ENCODE assay signal across 8 cellular contexts in the genomic region with DNA sequence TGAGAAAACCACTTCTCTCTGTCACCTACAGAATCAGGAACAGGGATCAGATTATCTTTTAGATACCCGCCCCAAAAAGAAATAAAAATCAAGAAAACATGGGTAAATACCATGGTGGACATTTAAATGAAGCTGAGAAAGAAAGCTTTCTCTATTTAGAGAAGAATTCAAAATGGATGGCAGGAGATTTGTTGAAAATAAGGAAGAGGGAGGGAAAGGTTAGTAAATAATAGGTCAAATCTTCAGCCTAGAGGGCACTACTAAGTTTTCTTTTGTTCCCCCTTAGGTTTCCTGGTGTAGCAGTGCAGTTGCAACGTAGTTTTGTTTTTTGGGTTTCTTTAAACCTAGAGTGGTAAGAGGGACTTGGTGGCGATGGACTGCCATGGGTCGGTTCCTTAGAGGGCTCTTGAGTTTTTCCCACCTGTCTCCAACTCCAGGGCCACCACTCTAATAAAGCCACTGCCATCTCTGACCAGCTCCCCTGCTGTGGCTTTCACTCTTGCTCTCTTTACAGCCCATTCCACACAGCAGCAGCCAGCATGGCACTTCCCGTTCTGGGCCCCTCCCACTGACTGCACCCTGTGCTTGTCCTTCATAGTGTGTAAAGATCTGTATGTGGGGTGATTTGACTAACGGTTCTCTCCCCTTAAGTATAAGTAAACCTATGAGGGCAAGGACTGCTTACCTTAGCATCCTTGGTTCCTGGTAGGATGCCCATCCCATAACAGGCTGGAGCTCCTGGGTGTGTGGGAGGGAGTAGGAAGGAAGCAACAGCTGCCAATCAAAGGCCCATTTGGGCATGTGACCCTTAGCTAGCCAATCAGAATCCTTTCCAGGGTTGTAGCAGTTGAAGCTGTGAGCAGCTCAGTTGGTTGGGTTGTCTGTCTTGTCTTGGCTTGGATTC.
A peak's percentile ranks its signal among the peaks of the same experiment; 100 is the strongest.
DNase-seq lines count a peak whose midpoint lies in the region; ATAC-seq and TF ChIP-seq lines count a peak whose summit lies in the region.

No MANE protein-coding gene starts in this region.

- H3K36me3 ChIP-seq in SK-N-SH (replicated peaks in 1 of 2; ENCODE audit: control insufficient read depth in 1 of 2, insufficient read depth in 2 of 2, low read length in 1 of 2), result no peaks in the 10 kb centered on the region
- H3K36me3 ChIP-seq in MG63, result no peaks in the 10 kb centered on the region
- no peaks in the 10 kb centered on the region for H3K36me3 ChIP-seq in left lung

- H3K79me2 ChIP-seq in SK-N-SH (ENCODE audit: insufficient read depth), result no peaks in the 10 kb centered on the region

- H3F3A ChIP-seq in SK-N-SH (replicated peaks; ENCODE audit: insufficient read depth), result no peaks in the 10 kb centered on the region

- H3K9me3 ChIP-seq in SK-N-SH (no peaks in the 10 kb centered on the region), MG63 (no peaks in the 10 kb centered on the region), left lung (no peaks in the 10 kb centered on the region)

- no peak; the same call in 2 of the 3 replicates for ATAC-seq in SK-N-SH treated with all-trans-retinoic acid at 6 μM for 48 hours
- ATAC-seq in HG02588 (IDR thresholded peaks at IDR 0.05; ENCODE audit: unreplicated experiment), result peak; percentile 80
- peak; percentile 83 for ATAC-seq in left lung

- H3K27ac ChIP-seq in SK-N-SH (ENCODE audit: low read depth in 2 of 2, low read length in 1 of 2) (no peak overlapping the region), left lung (peak overlapping the region; percentile 23 to 84)

- no peak for DNase-seq in SK-N-SH
- DNase-seq in MG63, result peak; percentile 11
- DNase-seq in activated T-cell treated with anti-CD3 and anti-CD28 coated beads for 48 hours (ENCODE audit: low read depth), result peak; percentile 18
- DNase-seq in left lung, result peak; percentile 76 to 88
- no peak for DNase-seq in NCI-H2196 treated with DMSO at 0.1 percent for 48 hours (lab: John Stamatoyannopoulos, UW; ENCODE audit: unreplicated experiment)
- no peak for DNase-seq in dermis blood vessel endothelial cell

- POLR2A ChIA-PET in SK-N-SH (lab: Yijun Ruan, JAX), result no interaction called here

- H3K27me3 ChIP-seq in SK-N-SH (ENCODE audit: insufficient read depth) (peaks cover 4% of the 10 kb centered on the region; the same call in 1 of the 2 replicates), MG63 (no peaks in the 10 kb centered on the region; the same call in 1 of the 2 replicates), left lung (no peaks in the 10 kb centered on the region)

- H3K9ac ChIP-seq in SK-N-SH, result no peak overlapping the region

- H3K4me2 ChIP-seq in SK-N-SH, result 0 out of 2 replicates have a peak overlapping the region, but pooled peaks have one; percentile 15

- no peak overlapping the region for H2AFZ ChIP-seq in SK-N-SH (ENCODE audit: low read depth)

- 27% methylated on average over 6 of the region's 6 CpGs for WGBS in SK-N-SH (ENCODE audit: low lambda C conversion rate)

- TF ChIP-seq CTCF in SK-N-SH (IDR thresholded peaks at IDR 0.05), result no peak
- no peak for TF ChIP-seq CTCF in left lung (IDR thresholded peaks at IDR 0.05)

- H3K4me1 ChIP-seq in SK-N-SH (ENCODE audit: control insufficient read depth in 1 of 2, insufficient read depth in 2 of 2, low read depth in 1 of 2, low read length in 1 of 2) (no peaks in the 10 kb centered on the region; a peak in 2 of 4 replicates), left lung (peaks cover 0 to 9% of the 10 kb centered on the region in 2 donors)

- no peaks in the 10 kb centered on the region for H3K9me2 ChIP-seq in SK-N-SH

- no peak overlapping the region for H3K4me3 ChIP-seq in SK-N-SH (ENCODE audit: low read depth in 2 of 2, low read length in 1 of 2)
- H3K4me3 ChIP-seq in MG63, result no peak overlapping the region
- H3K4me3 ChIP-seq in left lung, result peak overlapping the region in 1 of 2 donors; percentile 27

- no peak for TF ChIP-seq EP300 in SK-N-SH (IDR thresholded peaks at IDR 0.05; ENCODE audit: borderline replicate concordance in 1 of 2, low read depth in 1 of 2, low read length in 1 of 2)

- intact Hi-C loops in left lung (cut with DNase I), result no loop called here

- CTCF ChIA-PET in SK-N-SH (lab: Yijun Ruan, JAX), result interaction anchor here (0.7 to 1.4 kb wide), 2 partner anchors 20 to 35 kb away, joined by 3 read pairs; no protein-coding TSS in a partner anchor

- no peak for TF ChIP-seq RAD21 in SK-N-SH (IDR thresholded peaks at IDR 0.05; ENCODE audit: low read length)

- no peaks in the 10 kb centered on the region for H4K20me1 ChIP-seq in SK-N-SH (ENCODE audit: insufficient read depth)

TF ChIP-seq in SK-N-SH, 30 proteins besides CTCF, POLR2A, EP300 and RAD21:
- no peak for TF ChIP-seq JUND (IDR thresholded peaks at IDR 0.05)
- no peak for TF ChIP-seq EZH2phosphoT487 (IDR thresholded peaks at IDR 0.05; ENCODE audit: borderline replicate concordance, low read depth)
- TF ChIP-seq, protein P1, sequence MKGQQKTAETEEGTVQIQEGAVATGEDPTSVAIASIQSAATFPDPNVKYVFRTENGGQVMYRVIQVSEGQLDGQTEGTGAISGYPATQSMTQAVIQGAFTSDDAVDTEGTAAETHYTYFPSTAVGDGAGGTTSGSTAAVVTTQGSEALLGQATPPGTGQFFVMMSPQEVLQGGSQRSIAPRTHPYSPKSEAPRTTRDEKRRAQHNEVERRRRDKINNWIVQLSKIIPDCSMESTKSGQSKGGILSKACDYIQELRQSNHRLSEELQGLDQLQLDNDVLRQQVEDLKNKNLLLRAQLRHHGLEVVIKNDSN (IDR thresholded peaks at IDR 0.05; ENCODE audit: borderline replicate concordance, low read depth), result peak; percentile 75; the same call in 1 of the 2 replicates
- no peak for TF ChIP-seq RCOR1 (IDR thresholded peaks at IDR 0.05; ENCODE audit: low read length)
- TF ChIP-seq, protein P2, sequence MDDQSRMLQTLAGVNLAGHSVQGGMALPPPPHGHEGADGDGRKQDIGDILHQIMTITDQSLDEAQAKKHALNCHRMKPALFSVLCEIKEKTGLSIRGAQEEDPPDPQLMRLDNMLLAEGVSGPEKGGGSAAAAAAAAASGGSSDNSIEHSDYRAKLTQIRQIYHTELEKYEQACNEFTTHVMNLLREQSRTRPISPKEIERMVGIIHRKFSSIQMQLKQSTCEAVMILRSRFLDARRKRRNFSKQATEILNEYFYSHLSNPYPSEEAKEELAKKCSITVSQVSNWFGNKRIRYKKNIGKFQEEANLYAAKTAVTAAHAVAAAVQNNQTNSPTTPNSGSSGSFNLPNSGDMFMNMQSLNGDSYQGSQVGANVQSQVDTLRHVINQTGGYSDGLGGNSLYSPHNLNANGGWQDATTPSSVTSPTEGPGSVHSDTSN (IDR thresholded peaks at IDR 0.05), result peak; percentile 52; the same call in 1 of the 2 replicates
- TF ChIP-seq NFIC (IDR thresholded peaks at IDR 0.05; ENCODE audit: borderline replicate concordance), result no peak
TF ChIP-seq in SK-N-SH: peak in this region for 2.

TF ChIP-seq in SK-N-SH treated with all-trans-retinoic acid at 6 μM for 48 hours, 23 proteins besides CTCF, POLR2A, EP300 and RAD21 (continues in another document):
- TF ChIP-seq CSDC2 (CRISPR knock-in tag; IDR thresholded peaks at IDR 0.05), result no peak
- no peak for TF ChIP-seq ZNF8 (CRISPR knock-in tag; IDR thresholded peaks at IDR 0.05)
- no peak for TF ChIP-seq ESRRG (CRISPR knock-in tag; IDR thresholded peaks at IDR 0.05)
- TF ChIP-seq, protein P3, sequence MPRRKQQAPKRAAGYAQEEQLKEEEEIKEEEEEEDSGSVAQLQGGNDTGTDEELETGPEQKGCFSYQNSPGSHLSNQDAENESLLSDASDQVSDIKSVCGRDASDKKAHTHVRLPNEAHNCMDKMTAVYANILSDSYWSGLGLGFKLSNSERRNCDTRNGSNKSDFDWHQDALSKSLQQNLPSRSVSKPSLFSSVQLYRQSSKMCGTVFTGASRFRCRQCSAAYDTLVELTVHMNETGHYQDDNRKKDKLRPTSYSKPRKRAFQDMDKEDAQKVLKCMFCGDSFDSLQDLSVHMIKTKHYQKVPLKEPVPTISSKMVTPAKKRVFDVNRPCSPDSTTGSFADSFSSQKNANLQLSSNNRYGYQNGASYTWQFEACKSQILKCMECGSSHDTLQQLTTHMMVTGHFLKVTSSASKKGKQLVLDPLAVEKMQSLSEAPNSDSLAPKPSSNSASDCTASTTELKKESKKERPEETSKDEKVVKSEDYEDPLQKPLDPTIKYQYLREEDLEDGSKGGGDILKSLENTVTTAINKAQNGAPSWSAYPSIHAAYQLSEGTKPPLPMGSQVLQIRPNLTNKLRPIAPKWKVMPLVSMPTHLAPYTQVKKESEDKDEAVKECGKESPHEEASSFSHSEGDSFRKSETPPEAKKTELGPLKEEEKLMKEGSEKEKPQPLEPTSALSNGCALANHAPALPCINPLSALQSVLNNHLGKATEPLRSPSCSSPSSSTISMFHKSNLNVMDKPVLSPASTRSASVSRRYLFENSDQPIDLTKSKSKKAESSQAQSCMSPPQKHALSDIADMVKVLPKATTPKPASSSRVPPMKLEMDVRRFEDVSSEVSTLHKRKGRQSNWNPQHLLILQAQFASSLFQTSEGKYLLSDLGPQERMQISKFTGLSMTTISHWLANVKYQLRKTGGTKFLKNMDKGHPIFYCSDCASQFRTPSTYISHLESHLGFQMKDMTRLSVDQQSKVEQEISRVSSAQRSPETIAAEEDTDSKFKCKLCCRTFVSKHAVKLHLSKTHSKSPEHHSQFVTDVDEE (CRISPR knock-in tag; IDR thresholded peaks at IDR 0.05), result no peak
- TF ChIP-seq ZC3H10 (CRISPR knock-in tag; IDR thresholded peaks at IDR 0.05), result no peak
- TF ChIP-seq RARB (CRISPR knock-in tag; IDR thresholded peaks at IDR 0.05), result no peak
- no peak for TF ChIP-seq ISL1 (CRISPR knock-in tag; IDR thresholded peaks at IDR 0.05)
- TF ChIP-seq POU6F1 (CRISPR knock-in tag; IDR thresholded peaks at IDR 0.05; ENCODE audit: borderline replicate concordance, low read depth), result no peak
- TF ChIP-seq ARNTL (CRISPR knock-in tag; IDR thresholded peaks at IDR 0.05; ENCODE audit: borderline replicate concordance, low read depth), result no peak

Comparison
In these comparisons a context has a peak if more than half of its experiments do, and no peak if none do; other contexts are left out.
1. DNase-seq: peak in MG63 (single experiment), activated T-cell treated with anti-CD3 and anti-CD28 coated beads for 48 hours (single experiment) and left lung (2 of 2); none in SK-N-SH (single experiment), NCI-H2196 treated with DMSO at 0.1 percent for 48 hours (single experiment) and dermis blood vessel endothelial cell (single experiment).
2. H3K27ac ChIP-seq: peak in left lung (2 of 2); none in SK-N-SH (0 of 2).